Comparison of ENCODE assay signal across 16 cellular contexts in genomic region chr2:66496680-66497420, GRCh38.
A peak's percentile ranks its signal among the peaks of the same experiment; 100 is the strongest.
DNase-seq lines count a peak whose midpoint lies in the region; ATAC-seq and TF ChIP-seq lines count a peak whose summit lies in the region.
"Had no signal": no experiment of that assay in that cellular context is flagged by ENCODE, and none has a peak within 500 bp of the region (broad histone marks: within the 10 kb centered on the region; RNA-seq: fewer than 3 reads in every experiment).

No MANE protein-coding gene starts in this region.

- peak overlapping the region; percentile 94 for H3K27ac Mint-ChIP-seq in HFFc6
- H3K27ac Mint-ChIP-seq: activated CD4-positive, alpha-beta memory T cell treated with anti-CD3 and anti-CD28 coated beads for 36 hours; CD4-positive, CD25-positive, alpha-beta regulatory T cell had no signal

- H3K27me3 ChIP-seq in breast epithelium (no peaks in the 10 kb centered on the region), lower lobe of right lung (ENCODE audit: low read depth) (no peaks in the 10 kb centered on the region), thoracic aorta (replicated peaks; ENCODE audit: insufficient read depth) (no peaks in the 10 kb centered on the region)

- intact Hi-C loops in breast epithelium (cut with DNase I; ENCODE audit: low total_unique reads), result no loop called here
- intact Hi-C loops in lower lobe of right lung (cut with DNase I), result no loop called here

- no peaks in the 10 kb centered on the region for H3K36me3 ChIP-seq in breast epithelium
- H3K36me3 ChIP-seq in lower lobe of right lung, result no peaks in the 10 kb centered on the region
- H3K36me3 ChIP-seq in thoracic aorta, result no peaks in the 10 kb centered on the region

- H3K4me1 Mint-ChIP-seq in HFFc6 (ENCODE audit: low read depth), result peaks cover 81% of the 10 kb centered on the region
- H3K4me1 Mint-ChIP-seq: CD4-positive, CD25-positive, alpha-beta regulatory T cell had no signal

- H3K4me3 ChIP-seq in breast epithelium (peak overlapping the region in 1 of 3 donors; percentile 9), lower lobe of right lung (no peak overlapping the region), thoracic aorta (no peak overlapping the region)

- H3K27ac ChIP-seq in breast epithelium (peak overlapping the region; percentile 69 to 77), lower lobe of right lung (peak overlapping the region; percentile 57), thoracic aorta (peak overlapping the region; percentile 12 to 50)

- no peak for ATAC-seq in lower lobe of right lung
- ATAC-seq in thoracic aorta (ENCODE audit: insufficient number of reproducible peaks, low FRiP score, low read depth), result no peak
- ATAC-seq in HG03469 (IDR thresholded peaks at IDR 0.05; ENCODE audit: unreplicated experiment), result no peak
- ATAC-seq in stimulated activated naive CD8-positive, alpha-beta T cell treated with anti-CD3 and anti-CD28 coated beads, Interleukin-15, Interleukin-2, amounts not matched to agents 100 U/mL and 50 U/mL, for 24 hours, result no peak
- ATAC-seq: left colon had no signal

- peaks cover 3% of the 10 kb centered on the region for H3K27me3 Mint-ChIP-seq in HFFc6 (ENCODE audit: insufficient read depth)
- H3K27me3 Mint-ChIP-seq: activated CD4-positive, alpha-beta memory T cell treated with anti-CD3 and anti-CD28 coated beads for 36 hours; brain; CD4-positive, CD25-positive, alpha-beta regulatory T cell had no signal

- TF ChIP-seq CTCF in HFFc6 (IDR thresholded peaks at IDR 0.05) (no peak), breast epithelium (IDR thresholded peaks at IDR 0.05) (no peak), lower lobe of right lung (IDR thresholded peaks at IDR 0.05) (no peak), thoracic aorta (IDR thresholded peaks at IDR 0.05) (no peak)

- DNase-seq in HFFc6 (no peak), breast epithelium (ENCODE audit: low spot score in 2 of 2) (no peak), lower lobe of right lung (no peak), thoracic aorta (ENCODE audit: low spot score) (no peak), MV-4-11 (lab: John Stamatoyannopoulos, UW) (no peak)
- DNase-seq in activated CD8-positive, alpha-beta memory T cell treated with anti-CD3 and anti-CD28 coated beads, Interleukin-2, amount 50 U/mL, for 48 hours, result no peak
- DNase-seq in stimulated activated naive CD8-positive, alpha-beta T cell treated with anti-CD3 and anti-CD28 coated beads, Interleukin-15, Interleukin-2, amounts not matched to agents 100 U/mL and 50 U/mL, for 24 hours, result no peak
- DNase-seq: activated CD4-positive, alpha-beta memory T cell treated with anti-CD3 and anti-CD28 coated beads for 36 hours; CD4-positive, CD25-positive, alpha-beta regulatory T cell; left colon; NCI-H1694; NCI-H524; occipital lobe had no signal

- no peak for TF ChIP-seq POLR2A in breast epithelium (IDR thresholded peaks at IDR 0.05)

- no peaks in the 10 kb centered on the region for H3K9me3 Mint-ChIP-seq in HFFc6
- H3K9me3 Mint-ChIP-seq: activated CD4-positive, alpha-beta memory T cell treated with anti-CD3 and anti-CD28 coated beads for 36 hours; brain; endodermal cell had no signal

- peak overlapping the region; percentile 69 for H3K4me3 Mint-ChIP-seq in HFFc6
- H3K4me3 Mint-ChIP-seq: activated CD4-positive, alpha-beta memory T cell treated with anti-CD3 and anti-CD28 coated beads for 36 hours; CD4-positive, CD25-positive, alpha-beta regulatory T cell; endodermal cell had no signal

- H3K36me3 Mint-ChIP-seq in HFFc6 (ENCODE audit: low read depth), result peaks cover 42% of the 10 kb centered on the region
- H3K36me3 Mint-ChIP-seq: activated CD4-positive, alpha-beta memory T cell treated with anti-CD3 and anti-CD28 coated beads for 36 hours; CD4-positive, CD25-positive, alpha-beta regulatory T cell had no signal

- H3K9me3 ChIP-seq in breast epithelium (no peaks in the 10 kb centered on the region), lower lobe of right lung (no peaks in the 10 kb centered on the region), thoracic aorta (no peaks in the 10 kb centered on the region)

- H3K4me1 ChIP-seq in breast epithelium (peaks cover 0 to 11% of the 10 kb centered on the region in 2 donors), lower lobe of right lung (peaks cover 52% of the 10 kb centered on the region), thoracic aorta (ENCODE audit: control insufficient read depth in 1 of 2, low read depth in 2 of 2) (peaks cover 12 to 37% of the 10 kb centered on the region in 2 donors)
